ENCODE assay signal across 3 cellular contexts in genomic region chr2:168294409-168294808, GRCh38.
"Had no signal": no experiment of that assay in that cellular context is flagged by ENCODE, and none has a peak within 500 bp of the region (broad histone marks: within the 10 kb centered on the region; RNA-seq: fewer than 3 reads in every experiment).

No MANE protein-coding gene starts in this region.

- H3K4me3 ChIP-seq: GM12878 had no signal

- DNase-seq: GDM1, GF-D8 had no signal
